ENCODE assay signal across 8 cellular contexts in genomic region chr19:58278156-58279041, GRCh38. TPM values are rescaled to one million over a fixed set of nuclear protein-coding genes. Genes with fewer than 3 reads are reported as not detected.
A peak's percentile ranks its signal among the peaks of the same experiment; 100 is the strongest.
DNase-seq lines count a peak whose midpoint lies in the region; FAIRE-seq and TF ChIP-seq lines count a peak whose summit lies in the region.

Gene ZNF8 (plus strand): TSS chr19:58278955. CDS start chr19:58279082, 127 bp downstream.

- peaks cover 41% of the 10 kb centered on the region for H3K4me1 Mint-ChIP-seq in HFFc6 (ENCODE audit: low read depth)
- H3K4me1 Mint-ChIP-seq in activated naive CD4-positive, alpha-beta T cell treated with anti-CD3 and anti-CD28 coated beads, Interleukin-2, amount 10 ng/mL, durations not matched to agents 7 days and 5 days: peaks cover 40% of the 10 kb centered on the region

- H2BK12ac ChIP-seq in neuronal stem cell (ENCODE audit: low read length): no peak within 1 kb of the TSS

- DNase-seq in GM04504 (ENCODE audit: low read depth): peak; percentile 97
- DNase-seq in HFFc6: peak; percentile 98
- peak; percentile 99 for DNase-seq in NAMALWA (ENCODE audit: low spot score)
- DNase-seq in SK-MEL-5 (ENCODE audit: low read depth, low spot score): peak; percentile 97
- peak; percentile 99 for DNase-seq in activated naive CD4-positive, alpha-beta T cell treated with anti-CD3 and anti-CD28 coated beads, Interleukin-2, amount 10 ng/mL, durations not matched to agents 7 days and 5 days
- DNase-seq in frontal cortex (ENCODE audit: low spot score in 2 of 2): peak; percentile 89 to 98
- DNase-seq in neuronal stem cell (ENCODE audit: low spot score): peak; percentile 97

- H3K9me3 ChIP-seq in neuronal stem cell (replicated peaks in 1 of 2; ENCODE audit: control insufficient read depth in 2 of 2, insufficient read depth in 1 of 2, low read depth in 1 of 2, low read length in 2 of 2) (peaks cover 4 to 76% of the 10 kb centered on the region in 2 donors), subcutaneous abdominal adipose tissue (ENCODE audit: control insufficient read depth in 5 of 5, low read length in 5 of 5) (peaks cover 5 to 32% (median 22%) of the 10 kb centered on the region in 5 donors)

- no CpG with 5 or more reads among the region's 54 CpGs for WGBS in neuronal stem cell (ENCODE audit: extremely low coverage in 2 of 2, insufficient read length in 2 of 2, insufficient replicate concordance in 1 of 2), 2 donors

- H3K23ac ChIP-seq in neuronal stem cell (ENCODE audit: low read depth, low read length, poor library complexity): peak within 1 kb of the TSS; percentile 97

- peak within 1 kb of the TSS; percentile 92 for H3K27ac ChIP-seq in neuronal stem cell (replicated peaks; ENCODE audit: low read length)
- peak within 1 kb of the TSS; percentile 92 for H3K27ac ChIP-seq in subcutaneous abdominal adipose tissue (ENCODE audit: low read depth, low read length)

- H3K27me3 ChIP-seq in neuronal stem cell (ENCODE audit: control insufficient read depth in 3 of 3, insufficient read depth in 3 of 3, low read depth in 1 of 3, low read length in 3 of 3): no peaks in the 10 kb centered on the region
- no peaks in the 10 kb centered on the region for H3K27me3 ChIP-seq in subcutaneous abdominal adipose tissue (ENCODE audit: control insufficient read depth in 5 of 5, insufficient read depth in 4 of 5, low read length in 5 of 5)

- H3K9ac ChIP-seq in neuronal stem cell (ENCODE audit: low read depth, low read length, poor library complexity): peak within 1 kb of the TSS; percentile 95
- H3K9ac ChIP-seq in subcutaneous abdominal adipose tissue (ENCODE audit: low read length in 5 of 5): peak within 1 kb of the TSS; percentile 66 to 96 (median 95)

- CTCF ChIA-PET in activated naive CD4-positive, alpha-beta T cell treated with anti-CD3 and anti-CD28 coated beads, Interleukin-2, amount 10 ng/mL, durations not matched to agents 7 days and 5 days (lab: Charles Lee): no interaction called here

- H3K27ac Mint-ChIP-seq in HFFc6: peak within 1 kb of the TSS; percentile 95
- peak within 1 kb of the TSS; percentile 97 for H3K27ac Mint-ChIP-seq in activated naive CD4-positive, alpha-beta T cell treated with anti-CD3 and anti-CD28 coated beads, Interleukin-2, amount 10 ng/mL, durations not matched to agents 7 days and 5 days

- H3K18ac ChIP-seq in neuronal stem cell (ENCODE audit: low read length): peak within 1 kb of the TSS; percentile 100

- H3K36me3 ChIP-seq in neuronal stem cell (replicated peaks in 1 of 2; ENCODE audit: control insufficient read depth in 2 of 2, insufficient read depth in 2 of 2, low read length in 2 of 2) (peaks cover 8 to 73% of the 10 kb centered on the region in 2 donors), subcutaneous abdominal adipose tissue (ENCODE audit: control insufficient read depth in 5 of 5, insufficient read depth in 5 of 5, low read length in 5 of 5) (peaks cover 2 to 17% (median 8%) of the 10 kb centered on the region in 5 donors)

- peak within 1 kb of the TSS; percentile 70 for H2BK15ac ChIP-seq in neuronal stem cell (ENCODE audit: low read length)

- peak within 1 kb of the TSS; percentile 93 for H2BK5ac ChIP-seq in neuronal stem cell (ENCODE audit: low read length)

- H3K4me2 ChIP-seq in neuronal stem cell (ENCODE audit: insufficient read depth, low read length, poor library complexity, severe bottlenecking): peak within 1 kb of the TSS; percentile 74

- peak; percentile 28 for FAIRE-seq in frontal cortex (lab: Jason Lieb, UNC)

- peaks cover 2% of the 10 kb centered on the region for H3K27me3 Mint-ChIP-seq in HFFc6 (ENCODE audit: insufficient read depth)
- H3K27me3 Mint-ChIP-seq in activated naive CD4-positive, alpha-beta T cell treated with anti-CD3 and anti-CD28 coated beads, Interleukin-2, amount 10 ng/mL, durations not matched to agents 7 days and 5 days: no peaks in the 10 kb centered on the region

- H3K9me3 Mint-ChIP-seq in HFFc6: peaks cover 61% of the 10 kb centered on the region
- H3K9me3 Mint-ChIP-seq in activated naive CD4-positive, alpha-beta T cell treated with anti-CD3 and anti-CD28 coated beads, Interleukin-2, amount 10 ng/mL, durations not matched to agents 7 days and 5 days: peaks cover 41% of the 10 kb centered on the region

- H3K36me3 Mint-ChIP-seq in HFFc6 (ENCODE audit: low read depth): peaks cover 68% of the 10 kb centered on the region
- H3K36me3 Mint-ChIP-seq in activated naive CD4-positive, alpha-beta T cell treated with anti-CD3 and anti-CD28 coated beads, Interleukin-2, amount 10 ng/mL, durations not matched to agents 7 days and 5 days: peaks cover 69% of the 10 kb centered on the region

- in situ Hi-C loops in SK-MEL-5 (cut with HindIII; ENCODE audit: low pct_unique_long_range_greater_than_20kb, low sequenced_read_pairs): no loop called here

- H3K4me3 Mint-ChIP-seq in HFFc6: peak within 1 kb of the TSS; percentile 99
- peak within 1 kb of the TSS; percentile 86 for H3K4me3 Mint-ChIP-seq in activated naive CD4-positive, alpha-beta T cell treated with anti-CD3 and anti-CD28 coated beads, Interleukin-2, amount 10 ng/mL, durations not matched to agents 7 days and 5 days

- H3K4me3 ChIP-seq in neuronal stem cell (ENCODE audit: low read length in 2 of 2) (peak within 1 kb of the TSS; percentile 79 to 90), subcutaneous abdominal adipose tissue (ENCODE audit: low read depth in 1 of 5, low read length in 5 of 5) (peak within 1 kb of the TSS; percentile 80 to 96 (median 91))

- no peak within 1 kb of the TSS for H3K4ac ChIP-seq in neuronal stem cell (ENCODE audit: low read length)

- peak within 1 kb of the TSS; percentile 10 for H2BK120ac ChIP-seq in neuronal stem cell (ENCODE audit: low read depth, low read length)

- H2AK5ac ChIP-seq in neuronal stem cell (ENCODE audit: low read depth, low read length): peak within 1 kb of the TSS; percentile 92

- H3K79me1 ChIP-seq in neuronal stem cell (ENCODE audit: low read depth, low read length): peaks cover 10% of the 10 kb centered on the region

- TF ChIP-seq CTCF in HFFc6 (IDR thresholded peaks at IDR 0.05): peak; percentile 42; the same call in 1 of the 2 replicates

- H2AFZ ChIP-seq in neuronal stem cell (ENCODE audit: low read length): peak within 1 kb of the TSS; percentile 95

- H3K4me1 ChIP-seq in neuronal stem cell (ENCODE audit: control insufficient read depth in 2 of 2, insufficient read depth in 1 of 2, low read depth in 1 of 2, low read length in 2 of 2): peaks cover 2 to 8% of the 10 kb centered on the region in 2 donors
- H3K4me1 ChIP-seq in subcutaneous abdominal adipose tissue (ENCODE audit: control insufficient read depth in 5 of 5, insufficient read depth in 5 of 5, low read length in 5 of 5): peaks cover 2 to 32% (median 19%) of the 10 kb centered on the region in 5 donors

- no peak within 1 kb of the TSS for H4K91ac ChIP-seq in neuronal stem cell (ENCODE audit: low read depth, low read length, poor library complexity)

- H4K8ac ChIP-seq in neuronal stem cell (ENCODE audit: low read depth, low read length): no peak within 1 kb of the TSS

- peak within 1 kb of the TSS; percentile 64 for H3K14ac ChIP-seq in neuronal stem cell (ENCODE audit: low read length)

RNA-seq across cellular contexts. Expression of gene ZNF8, which starts in this region (rescaled TPM):
- total RNA-seq in HFFc6 (2021; fragmentation: NEBNext Ultra II Directional; extraction: Animal tissue kit (Norgen Biotek cat#: 25700)): 1 to 10 TPM; 3.4 to 4.5 (median 4.1) TPM
- total RNA-seq in SK-MEL-5 (2014; rRNA removed; shearing (Covaris generic)): 2.9 and 3.6 TPM in 2 replicates
- polyA plus RNA-seq in SK-MEL-5 (2015; cell fraction: cytosol; rRNA removed): 2.1 and 2.3 TPM in 2 replicates
- 7.3 and 7.4 TPM in 2 replicates for polyA plus RNA-seq in SK-MEL-5 (2015; cell fraction: nucleus; rRNA removed)
- total RNA-seq in frontal cortex: 14.3 TPM
- polyA plus RNA-seq in neuronal stem cell (2013, experiment 1 of 2): 9.0 TPM
- polyA plus RNA-seq in neuronal stem cell (2013, experiment 2 of 2): 10.0 TPM

Comparison
In these comparisons a context has a peak if more than half of its experiments do, and no peak if none do; other contexts are left out.
1. Peak in every context shown above with its lines: DNase-seq, H3K4me3 ChIP-seq and H3K27ac ChIP-seq.